In genomic region chr5:151076616-151077015, GRCh38 we compare ENCODE assay signal across 11 cellular contexts. TPM values are rescaled to one million over a fixed set of nuclear protein-coding genes. Genes with fewer than 3 reads are reported as not detected.
DNase-seq lines count a peak whose midpoint lies in the region; ATAC-seq, FAIRE-seq and TF ChIP-seq lines count a peak whose summit lies in the region.
"Had no signal": no experiment of that assay in that cellular context is flagged by ENCODE, and none has a peak within 500 bp of the region (broad histone marks: within the 10 kb centered on the region; RNA-seq: fewer than 3 reads in every experiment).

No MANE protein-coding gene starts in this region.

- H3K4me3 Mint-ChIP-seq in activated T-helper 2 cell treated with anti-CD3 and anti-CD28 coated beads, Interferon-gamma antibody, Interleukin-2, Interleukin-4, amounts not matched to agents 10 μg/mL and 5 μg/mL and 100 μg/mL, durations not matched to agents 14 hours and 24 hours and 36 hours (ENCODE audit: low read depth) = peak overlapping the region; percentile 98
- H3K4me3 Mint-ChIP-seq in naive B cell = peak overlapping the region in 6 of 8 donors; percentile 6 to 95 (median 68)

- TF ChIP-seq POLR2A in GM12891 (IDR thresholded peaks at IDR 0.05; ENCODE audit: low read depth, low read length) = no peak

- 93 to 94% methylated on average over 6 of the region's 6 CpGs for WGBS in heart right ventricle, 2 donors

- H3K9me3 Mint-ChIP-seq in activated T-helper 2 cell treated with anti-CD3 and anti-CD28 coated beads, Interferon-gamma antibody, Interleukin-2, Interleukin-4, amounts not matched to agents 10 μg/mL and 5 μg/mL and 100 μg/mL, durations not matched to agents 14 hours and 24 hours and 36 hours = no peaks in the 10 kb centered on the region
- peaks cover 0 to 2% (median 0%) of the 10 kb centered on the region in 7 donors for H3K9me3 Mint-ChIP-seq in naive B cell

- no peak for DNase-seq in left ventricle myocardium inferior
- no peak for DNase-seq in heart right ventricle
- no peak for DNase-seq in activated T-helper 2 cell treated with anti-CD3 and anti-CD28 coated beads, Interferon-gamma antibody, Interleukin-2, Interleukin-4, amounts not matched to agents 10 μg/mL and 5 μg/mL and 100 μg/mL, durations not matched to agents 14 hours and 24 hours and 36 hours (ENCODE audit: low spot score)
- no peak for DNase-seq in naive B cell
- no peak for DNase-seq in upper lobe of right lung
- DNase-seq in GM12891 (ENCODE audit: insufficient read length, low spot score) = no peak
- no peak for DNase-seq in NCI-H2227 treated with DMSO at 0.1 percent for 48 hours (lab: John Stamatoyannopoulos, UW)
- DNase-seq: activated CD8-positive, alpha-beta memory T cell treated with anti-CD3 and anti-CD28 coated beads, Interleukin-2, amount 50 U/mL, for 48 hours had no signal

- FAIRE-seq in GM12891 (lab: Jason Lieb, UNC) = no peak
- FAIRE-seq: TTC549 had no signal

- no peaks in the 10 kb centered on the region for H3K27me3 Mint-ChIP-seq in activated T-helper 2 cell treated with anti-CD3 and anti-CD28 coated beads, Interferon-gamma antibody, Interleukin-2, Interleukin-4, amounts not matched to agents 10 μg/mL and 5 μg/mL and 100 μg/mL, durations not matched to agents 14 hours and 24 hours and 36 hours (ENCODE audit: low read depth)
- H3K27me3 Mint-ChIP-seq in naive B cell = no peaks in the 10 kb centered on the region

- ATAC-seq in heart right ventricle = no peak
- ATAC-seq in naive B cell (ENCODE audit: low read depth in 2 of 2) = no peak
- ATAC-seq in upper lobe of right lung = no peak
- no peak for ATAC-seq in GM21717 (IDR thresholded peaks at IDR 0.05; ENCODE audit: unreplicated experiment)

- TF ChIP-seq CTCF in left ventricle myocardium inferior (IDR thresholded peaks at IDR 0.05; ENCODE audit: borderline replicate concordance) = no peak
- TF ChIP-seq CTCF in heart right ventricle (IDR thresholded peaks at IDR 0.05) = no peak
- no peak for TF ChIP-seq CTCF in upper lobe of right lung (IDR thresholded peaks at IDR 0.05)

- no peaks in the 10 kb centered on the region for H3K9me3 ChIP-seq in left ventricle myocardium inferior (replicated peaks)
- no peaks in the 10 kb centered on the region for H3K9me3 ChIP-seq in heart right ventricle
- H3K9me3 ChIP-seq in upper lobe of right lung = no peaks in the 10 kb centered on the region

- peaks cover 91% of the 10 kb centered on the region for H3K36me3 Mint-ChIP-seq in activated T-helper 2 cell treated with anti-CD3 and anti-CD28 coated beads, Interferon-gamma antibody, Interleukin-2, Interleukin-4, amounts not matched to agents 10 μg/mL and 5 μg/mL and 100 μg/mL, durations not matched to agents 14 hours and 24 hours and 36 hours (ENCODE audit: low read depth)
- H3K36me3 Mint-ChIP-seq in naive B cell = peaks cover 3 to 12% of the 10 kb centered on the region in 2 donors

- H3K4me1 Mint-ChIP-seq in activated T-helper 2 cell treated with anti-CD3 and anti-CD28 coated beads, Interferon-gamma antibody, Interleukin-2, Interleukin-4, amounts not matched to agents 10 μg/mL and 5 μg/mL and 100 μg/mL, durations not matched to agents 14 hours and 24 hours and 36 hours (ENCODE audit: low read depth) = peaks cover 68% of the 10 kb centered on the region
- H3K4me1 Mint-ChIP-seq in naive B cell = peaks cover 56 to 79% (median 73%) of the 10 kb centered on the region in 3 donors

- H3K4me3 ChIP-seq in left ventricle myocardium inferior = no peak overlapping the region
- no peak overlapping the region for H3K4me3 ChIP-seq in heart right ventricle
- H3K4me3 ChIP-seq in upper lobe of right lung = no peak overlapping the region
- H3K4me3 ChIP-seq: cardiac muscle cell had no signal

- H3K4me1 ChIP-seq in left ventricle myocardium inferior (peaks cover 76% of the 10 kb centered on the region), heart right ventricle (peaks cover 10 to 68% (median 65%) of the 10 kb centered on the region in 9 donors), upper lobe of right lung (peaks cover 63% of the 10 kb centered on the region)

- intact Hi-C loops in left ventricle myocardium inferior (cut with micrococcal nuclease) = no loop called here
- intact Hi-C loops in heart right ventricle (cut with DNase I) = no loop called here
- intact Hi-C loops in activated T-helper 2 cell treated with anti-CD3 and anti-CD28 coated beads, Interferon-gamma antibody, Interleukin-2, Interleukin-4, amounts not matched to agents 10 μg/mL and 5 μg/mL and 100 μg/mL, durations not matched to agents 14 hours and 24 hours and 36 hours (cut with micrococcal nuclease) = loop anchor here (5.0 kb wide), 1 partner anchor 294 kb away; no protein-coding TSS in a partner anchor
- intact Hi-C loops in upper lobe of right lung (cut with DNase I) = no loop called here

- peaks cover 4% of the 10 kb centered on the region for H3K36me3 ChIP-seq in left ventricle myocardium inferior
- H3K36me3 ChIP-seq in heart right ventricle = peaks cover 0 to 43% (median 0%) of the 10 kb centered on the region in 9 donors
- peaks cover 4% of the 10 kb centered on the region for H3K36me3 ChIP-seq in upper lobe of right lung
- H3K36me3 ChIP-seq: cardiac muscle cell had no signal

- H3K27me3 ChIP-seq in left ventricle myocardium inferior (ENCODE audit: low read depth) (no peaks in the 10 kb centered on the region), heart right ventricle (no peaks in the 10 kb centered on the region), upper lobe of right lung (no peaks in the 10 kb centered on the region)
- H3K27me3 ChIP-seq: cardiac muscle cell had no signal

- H3K27ac ChIP-seq in left ventricle myocardium inferior (replicated peaks) (peak overlapping the region; percentile 55), heart right ventricle (peak overlapping the region in 2 of 10 donors; percentile 18 to 51), upper lobe of right lung (peak overlapping the region; percentile 52)
- H3K27ac ChIP-seq: cardiac muscle cell had no signal

- peak overlapping the region; percentile 84 for H3K27ac Mint-ChIP-seq in activated T-helper 2 cell treated with anti-CD3 and anti-CD28 coated beads, Interferon-gamma antibody, Interleukin-2, Interleukin-4, amounts not matched to agents 10 μg/mL and 5 μg/mL and 100 μg/mL, durations not matched to agents 14 hours and 24 hours and 36 hours
- H3K27ac Mint-ChIP-seq in naive B cell = peak overlapping the region in 3 of 6 donors; percentile 42 to 88 (median 81)

TF ChIP-seq in GM12891, 5 proteins besides CTCF, POLR2A, EP300 and RAD21:
- TF ChIP-seq POLR2AphosphoS5 (IDR thresholded peaks at IDR 0.05; ENCODE audit: low read depth, low read length) (no peak), TAF1 (IDR thresholded peaks at IDR 0.05; ENCODE audit: low read depth, low read length) (no peak), POU2F2 (IDR thresholded peaks at IDR 0.05; ENCODE audit: low read depth, low read length) (no peak), PAX5 (IDR thresholded peaks at IDR 0.05; ENCODE audit: insufficient read depth, low read length, severe bottlenecking) (no peak), SPI1 (IDR thresholded peaks at IDR 0.05; ENCODE audit: low read depth, low read length) (no peak)
TF ChIP-seq in GM12891: peak in this region for 0.

RNA-seq across cellular contexts. Expression of gene TNIP1, which starts 4.2 kb away (rescaled TPM):
- total RNA-seq in left ventricle myocardium inferior (131 TPM), heart right ventricle (100 to 1,000 TPM; 113 to 130 (median 125) TPM), upper lobe of right lung (120 TPM)
- polyA plus RNA-seq in heart right ventricle (10 to 100 TPM; 63.8 to 78.1 TPM), naive B cell (ENCODE audit: low read depth in 6 of 6) (10 to 100 TPM; 36.2 to 68.2 (median 55.5) TPM)
- 473 and 477 TPM in 2 replicates for total RNA-seq in activated T-helper 2 cell treated with anti-CD3 and anti-CD28 coated beads, Interferon-gamma antibody, Interleukin-2, Interleukin-4, amounts not matched to agents 10 μg/mL and 5 μg/mL and 100 μg/mL, durations not matched to agents 14 hours and 24 hours and 36 hours
- 253 TPM for polyA plus RNA-seq in GM12891 (2012; ENCODE audit: low read depth, missing spikeins)

RNA-seq across cellular contexts. Expression of gene GPX3, which starts 56.2 kb away (rescaled TPM):
- total RNA-seq in left ventricle myocardium inferior (744 TPM), heart right ventricle (100 to 1,000 TPM; 208 to 990 (median 601) TPM), upper lobe of right lung (1,259 TPM)
- polyA plus RNA-seq in heart right ventricle (1,000 to 10,000 TPM; 1,059 to 1,234 TPM), naive B cell (ENCODE audit: low read depth in 6 of 6) (1 to 10 TPM in 3 of 6 donors, under 1 TPM in 2, not detected in 1; 0.23 to 1.8 (median 1.1) TPM)
- total RNA-seq in activated T-helper 2 cell treated with anti-CD3 and anti-CD28 coated beads, Interferon-gamma antibody, Interleukin-2, Interleukin-4, amounts not matched to agents 10 μg/mL and 5 μg/mL and 100 μg/mL, durations not matched to agents 14 hours and 24 hours and 36 hours = 0.46 TPM in 1 of 2 replicates, not detected in the other
- polyA plus RNA-seq in GM12891 (2012; ENCODE audit: low read depth, missing spikeins) = 0.54 TPM

Comparison
In these comparisons a context has a peak if more than half of its experiments do, and no peak if none do; other contexts are left out.
1. RNA of gene GPX3, which starts 56.2 kb away (total RNA-seq): 1,259 TPM in upper lobe of right lung (single experiment), 744 TPM in left ventricle myocardium inferior (single experiment) and 208 to 990 TPM in heart right ventricle; 0.46 TPM in activated T-helper 2 cell treated with anti-CD3 and anti-CD28 coated beads, Interferon-gamma antibody, Interleukin-2, Interleukin-4, amounts not matched to agents 10 μg/mL and 5 μg/mL and 100 μg/mL, durations not matched to agents 14 hours and 24 hours and 36 hours; every median in the first group is over 100 times any median in the second.